In genomic region chr15:90864507-90864906, GRCh38 we compare ENCODE assay signal across 29 cellular contexts. TPM values are rescaled to one million over a fixed set of nuclear protein-coding genes. Genes with fewer than 3 reads are reported as not detected.
DNase-seq lines count a peak whose midpoint lies in the region; ATAC-seq, FAIRE-seq and TF ChIP-seq lines count a peak whose summit lies in the region.
"Had no signal": no experiment of that assay in that cellular context is flagged by ENCODE, and none has a peak within 500 bp of the region (broad histone marks: within the 10 kb centered on the region; RNA-seq: fewer than 3 reads in every experiment).

No MANE protein-coding gene starts in this region.

- in situ Hi-C loops in HepG2 (cut with HindIII; ENCODE audit: extremely low pct_ligation_motif_present, low pct_unique_long_range_greater_than_20kb) (no loop called here), GM13976 (cut with MboI; ENCODE audit: low sequenced_read_pairs, unreplicated experiment) (no loop called here), G401 (cut with HindIII; ENCODE audit: low sequenced_read_pairs) (no loop called here)

- TF ChIP-seq CTCF in HepG2 (CRISPR knock-in tag; IDR thresholded peaks at IDR 0.05) (no peak), GM13976 (IDR thresholded peaks at IDR 0.05; ENCODE audit: borderline replicate concordance, control extremely low read depth, extremely low read depth, insufficient read depth, missing control alignments) (no peak)

- H3K4me1 ChIP-seq in SJCRH30 = peaks cover 16% of the 10 kb centered on the region
- H3K4me1 ChIP-seq in HepG2 (ENCODE audit: insufficient read depth, low read length) = peaks cover 81% of the 10 kb centered on the region

- H4K20me1 ChIP-seq in HepG2 (ENCODE audit: insufficient read depth, low read length) = 0 out of 2 replicates have a peak, but pooled peaks cover 2% of the 10 kb centered on the region
- H4K20me1 ChIP-seq: BLaER1 treated with 17β-estradiol and CSF1 and Interleukin-3, amounts not matched to agents 10 nM and 100 nM had no signal

- CTCF ChIA-PET in HepG2 (lab: Yijun Ruan, JAX; ENCODE audit: low intra/inter-chr PET ratio, low total read pairs) = no interaction called here

- TF ChIP-seq POLR2A in HepG2 (IDR thresholded peaks at IDR 0.05; ENCODE audit: insufficient read depth in 1 of 2, low read depth in 2 of 2, low read length in 2 of 2) = no peak

- H3K27me3 ChIP-seq in SJCRH30 (no peaks in the 10 kb centered on the region), HepG2 (ENCODE audit: control insufficient read depth in 1 of 2, insufficient read depth in 2 of 2, low read length in 2 of 2) (peaks cover 0 to 48% of the 10 kb centered on the region in 2 experiments; a peak in 4 of 5 replicates)
- H3K27me3 ChIP-seq: adrenal gland; BLaER1 treated with 17β-estradiol and CSF1 and Interleukin-3, amounts not matched to agents 10 nM and 100 nM; pancreas; upper lobe of right lung had no signal

- TF ChIP-seq EP300 in HepG2 (IDR thresholded peaks at IDR 0.05; ENCODE audit: low read depth in 2 of 2, low read length in 2 of 2) = no peak
- TF ChIP-seq EP300 in HepG2 (CRISPR knock-in tag; IDR thresholded peaks at IDR 0.05; ENCODE audit: borderline replicate concordance) = no peak

- POLR2A ChIA-PET in HepG2 (lab: Yijun Ruan, JAX) = interaction anchor here (1.7 to 3.3 kb wide), 2 partner anchors 9 to 21 kb away, joined by 6 to 17 read pairs; no protein-coding TSS in a partner anchor

- no peak for FAIRE-seq in HepG2 (lab: Jason Lieb, UNC)
- FAIRE-seq: A204.1, D721Med, endothelial cell of umbilical vein, GM12878, kidney, pancreas, TTC549 had no signal

- no peak overlapping the region for H3K4me2 ChIP-seq in HepG2 (ENCODE audit: low read depth, low read length)

- H3K36me3 ChIP-seq in SJCRH30 = no peaks in the 10 kb centered on the region
- no peaks in the 10 kb centered on the region for H3K36me3 ChIP-seq in HepG2 (replicated peaks in 1 of 2; ENCODE audit: control insufficient read depth in 1 of 2, insufficient read depth in 2 of 2, low read length in 2 of 2)
- H3K36me3 ChIP-seq: adrenal gland; BLaER1 treated with 17β-estradiol and CSF1 and Interleukin-3, amounts not matched to agents 10 nM and 100 nM; pancreas; upper lobe of right lung had no signal

- 66% methylated on average over 7 of the region's 10 CpGs for WGBS in HepG2 (ENCODE audit: low lambda C conversion rate)

- TF ChIP-seq RAD21 in HepG2 (CRISPR knock-in tag; IDR thresholded peaks at IDR 0.05) = no peak

- H3K4me3 ChIP-seq in SJCRH30 (no peak overlapping the region), HepG2 (replicated peaks in 1 of 3; ENCODE audit: insufficient read depth in 1 of 3, low read depth in 2 of 3, low read length in 3 of 3) (no peak overlapping the region)
- H3K4me3 ChIP-seq: adrenal gland; BLaER1 treated with 17β-estradiol and CSF1 and Interleukin-3, amounts not matched to agents 10 nM and 100 nM; GM12878; pancreas; upper lobe of right lung had no signal

- BruUV-seq in HepG2 (replicated peaks; lab: Mats Ljungman, UMichigan) = no TSS peak

- no peak overlapping the region for H3K27ac ChIP-seq in SJCRH30
- no peak overlapping the region for H3K27ac ChIP-seq in HepG2 (ENCODE audit: extremely low read length, insufficient read depth, low read length)
- H3K27ac ChIP-seq: adrenal gland had no signal

- H3K9me3 ChIP-seq in SJCRH30 (replicated peaks) = no peaks in the 10 kb centered on the region
- H3K9me3 ChIP-seq in HepG2 (ENCODE audit: low read length) = no peaks in the 10 kb centered on the region
- H3K9me3 ChIP-seq: adrenal gland; BLaER1 treated with 17β-estradiol and CSF1 and Interleukin-3, amounts not matched to agents 10 nM and 100 nM; pancreas; upper lobe of right lung had no signal

- no peaks in the 10 kb centered on the region for H3K79me2 ChIP-seq in HepG2 (ENCODE audit: insufficient read depth, low read length)

- ATAC-seq in HepG2 = no peak
- ATAC-seq: GM12878; naive thymus-derived CD8-positive, alpha-beta T cell; pancreas; sciatic nerve; upper lobe of right lung had no signal

- intact Hi-C loops in HepG2 (cut with micrococcal nuclease; ENCODE audit: unreplicated experiment) = no loop called here

- H3K9ac ChIP-seq in HepG2 (ENCODE audit: insufficient read depth, low read depth, low read length) = no peak overlapping the region

- DNase-seq in NCI-H82 (lab: John Stamatoyannopoulos, UW) (peak; percentile 48), NCI-H82 treated with DMSO at 0.1 percent for 48 hours (lab: John Stamatoyannopoulos, UW; ENCODE audit: unreplicated experiment) (no peak), DMS53 treated with DMSO at 0.1 percent for 48 hours (lab: John Stamatoyannopoulos, UW; ENCODE audit: unreplicated experiment) (peak; percentile 27), SJCRH30 (peak; percentile 63 to 70), HepG2 (ENCODE audit: low spot score) (no peak), GM13976 (ENCODE audit: low spot score) (no peak), G401 (ENCODE audit: low spot score) (no peak)
- no peak for DNase-seq in stimulated activated CD4-positive, alpha-beta T cell treated with anti-CD3 and anti-CD28 coated beads, Interleukin-4, amount 100 ng/mL, for 1 hour
- DNase-seq: activated CD4-positive, alpha-beta T cell treated with anti-CD3 and anti-CD28 coated beads, Interleukin-2, amount 50 U/mL, for 4 hours; adrenal gland; GF-D8; HCEC 1CT; kidney; mammary epithelial cell; naive thymus-derived CD8-positive, alpha-beta T cell; NCI-H1694 treated with DMSO at 0.1 percent for 48 hours; NCI-H2227 treated with DMSO at 0.1 percent for 48 hours; NK-92 treated with Interleukin-12 subunit alpha and Interleukin-12 subunit beta, amount 100 ng/mL, for 24 hours; pancreas; RPMI8226; stimulated activated naive CD4-positive, alpha-beta T cell; upper lobe of right lung had no signal

- no peak overlapping the region for H2AFZ ChIP-seq in HepG2 (ENCODE audit: low read length)

RNA-seq across cellular contexts. Expression of gene FURIN, which starts 3.9 kb away (rescaled TPM):
- 12.0 and 12.6 TPM in 2 replicates for total RNA-seq in SJCRH30 (2014; rRNA removed; shearing (Covaris generic))
- 13.9 and 17.4 TPM in 2 replicates for total RNA-seq in HepG2 (2016; rRNA removed; fragmentation: Illumina TruSeq; extraction: Trizol)
- 4.7 and 4.8 TPM in 2 replicates for total RNA-seq in HepG2 (2016; cell fraction: cytosol; rRNA removed; fragmentation: Illumina TruSeq; extraction: Trizol; ENCODE audit: low read depth)
- 10.1 and 18.5 TPM in 2 replicates for total RNA-seq in HepG2 (2016; cell fraction: insoluble cytoplasmic fraction; rRNA removed; fragmentation: Illumina TruSeq; extraction: Trizol)
- total RNA-seq in HepG2 (2016; cell fraction: membrane; rRNA removed; fragmentation: Illumina TruSeq; extraction: Trizol) = 20.5 and 21.4 TPM in 2 replicates
- total RNA-seq in HepG2 (2016; cell fraction: nucleus; rRNA removed; fragmentation: Illumina TruSeq; extraction: Trizol) = 17.5 and 19.5 TPM in 2 replicates
- 15.2 and 17.3 TPM in 2 replicates for polyA plus RNA-seq in HepG2 (2011; rRNA removed)
- polyA plus RNA-seq in HepG2 (2011; cell fraction: cytosol; rRNA removed) = 12.0 and 18.4 TPM in 2 replicates
- polyA plus RNA-seq in HepG2 (2011; cell fraction: nucleus; rRNA removed) = 17.2 and 23.0 TPM in 2 replicates
- polyA plus RNA-seq in HepG2 (2012) = 4.4 and 15.3 TPM in 2 replicates
- polyA plus RNA-seq in HepG2 (2016; cell fraction: cytosol; fragmentation: Illumina TruSeq; extraction: Trizol; ENCODE audit: low read depth) = 6.3 and 6.4 TPM in 2 replicates
- 14.6 and 21.4 TPM in 2 replicates for polyA plus RNA-seq in HepG2 (2016; cell fraction: insoluble cytoplasmic fraction; fragmentation: Illumina TruSeq; extraction: Trizol; ENCODE audit: low read depth)
- polyA plus RNA-seq in HepG2 (2016; cell fraction: membrane; fragmentation: Illumina TruSeq; extraction: Trizol; ENCODE audit: low read depth) = 19.0 and 20.4 TPM in 2 replicates
- polyA plus RNA-seq in HepG2 (2016; cell fraction: nucleus; fragmentation: Illumina TruSeq; extraction: Trizol; ENCODE audit: insufficient read depth, low read depth) = 32.9 and 35.2 TPM in 2 replicates
- 33.9 and 45.0 TPM in 2 replicates for polyA minus RNA-seq in HepG2 (2011; rRNA and poly(A)+ RNA removed; ENCODE audit: low replicate concordance)
- polyA minus RNA-seq in HepG2 (2011; cell fraction: cytosol; rRNA and poly(A)+ RNA removed) = 15.8 and 17.1 TPM in 2 replicates
- polyA minus RNA-seq in HepG2 (2011; cell fraction: nucleus; rRNA and poly(A)+ RNA removed) = 6.1 and 8.6 TPM in 2 replicates
- 21.8 and 28.9 TPM in 2 replicates for total RNA-seq in G401 (2014; rRNA removed; shearing (Covaris generic))

RNA-seq across cellular contexts. Expression of gene FES, which starts 19.8 kb away (rescaled TPM):
- total RNA-seq in SJCRH30 (2014; rRNA removed; shearing (Covaris generic)) = 0.25 and 1.1 TPM in 2 replicates
- 8.5 and 9.5 TPM in 2 replicates for total RNA-seq in HepG2 (2016; rRNA removed; fragmentation: Illumina TruSeq; extraction: Trizol)
- 3.0 and 3.5 TPM in 2 replicates for total RNA-seq in HepG2 (2016; cell fraction: cytosol; rRNA removed; fragmentation: Illumina TruSeq; extraction: Trizol; ENCODE audit: low read depth)
- 9.6 TPM in 2 replicates for total RNA-seq in HepG2 (2016; cell fraction: insoluble cytoplasmic fraction; rRNA removed; fragmentation: Illumina TruSeq; extraction: Trizol)
- total RNA-seq in HepG2 (2016; cell fraction: membrane; rRNA removed; fragmentation: Illumina TruSeq; extraction: Trizol) = 3.8 and 4.7 TPM in 2 replicates
- 5.2 and 5.4 TPM in 2 replicates for total RNA-seq in HepG2 (2016; cell fraction: nucleus; rRNA removed; fragmentation: Illumina TruSeq; extraction: Trizol)
- polyA plus RNA-seq in HepG2 (2011; rRNA removed) = 4.0 and 4.3 TPM in 2 replicates
- polyA plus RNA-seq in HepG2 (2011; cell fraction: cytosol; rRNA removed) = 2.8 and 5.7 TPM in 2 replicates
- polyA plus RNA-seq in HepG2 (2011; cell fraction: nucleus; rRNA removed) = 13.7 and 22.6 TPM in 2 replicates
- 1.3 and 1.7 TPM in 2 replicates for polyA plus RNA-seq in HepG2 (2012)
- polyA plus RNA-seq in HepG2 (2016; cell fraction: cytosol; fragmentation: Illumina TruSeq; extraction: Trizol; ENCODE audit: low read depth) = 3.0 TPM in 2 replicates
- 6.1 and 6.9 TPM in 2 replicates for polyA plus RNA-seq in HepG2 (2016; cell fraction: insoluble cytoplasmic fraction; fragmentation: Illumina TruSeq; extraction: Trizol; ENCODE audit: low read depth)
- polyA plus RNA-seq in HepG2 (2016; cell fraction: membrane; fragmentation: Illumina TruSeq; extraction: Trizol; ENCODE audit: low read depth) = 2.4 TPM in 2 replicates
- polyA plus RNA-seq in HepG2 (2016; cell fraction: nucleus; fragmentation: Illumina TruSeq; extraction: Trizol; ENCODE audit: insufficient read depth, low read depth) = 8.5 and 10.3 TPM in 2 replicates
- 0.37 and 5.3 TPM in 2 replicates for polyA minus RNA-seq in HepG2 (2011; rRNA and poly(A)+ RNA removed; ENCODE audit: low replicate concordance)
- 1.7 and 1.8 TPM in 2 replicates for polyA minus RNA-seq in HepG2 (2011; cell fraction: cytosol; rRNA and poly(A)+ RNA removed)
- 5.1 and 6.2 TPM in 2 replicates for polyA minus RNA-seq in HepG2 (2011; cell fraction: nucleus; rRNA and poly(A)+ RNA removed)
- 0.43 and 0.64 TPM in 2 replicates for total RNA-seq in G401 (2014; rRNA removed; shearing (Covaris generic))
- polyA plus RNA-seq: mammary epithelial cell had no signal

RNA-seq across cellular contexts. Expression of gene MAN2A2, which starts 38.6 kb away (rescaled TPM):
- 11.0 and 12.6 TPM in 2 replicates for total RNA-seq in SJCRH30 (2014; rRNA removed; shearing (Covaris generic))
- 6.7 and 17.5 TPM in 2 replicates for total RNA-seq in HepG2 (2016; rRNA removed; fragmentation: Illumina TruSeq; extraction: Trizol)
- total RNA-seq in HepG2 (2016; cell fraction: cytosol; rRNA removed; fragmentation: Illumina TruSeq; extraction: Trizol; ENCODE audit: low read depth) = 8.9 and 9.3 TPM in 2 replicates
- 5.6 and 21.4 TPM in 2 replicates for total RNA-seq in HepG2 (2016; cell fraction: insoluble cytoplasmic fraction; rRNA removed; fragmentation: Illumina TruSeq; extraction: Trizol)
- total RNA-seq in HepG2 (2016; cell fraction: membrane; rRNA removed; fragmentation: Illumina TruSeq; extraction: Trizol) = 9.6 and 10.0 TPM in 2 replicates
- total RNA-seq in HepG2 (2016; cell fraction: nucleus; rRNA removed; fragmentation: Illumina TruSeq; extraction: Trizol) = 31.3 and 36.5 TPM in 2 replicates
- polyA plus RNA-seq in HepG2 (2011; rRNA removed) = 43.8 and 51.5 TPM in 2 replicates
- 18.4 and 29.4 TPM in 2 replicates for polyA plus RNA-seq in HepG2 (2011; cell fraction: cytosol; rRNA removed)
- 296 and 398 TPM in 2 replicates for polyA plus RNA-seq in HepG2 (2011; cell fraction: nucleus; rRNA removed)
- 13.2 and 18.7 TPM in 2 replicates for polyA plus RNA-seq in HepG2 (2012)
- 1.5 and 2.3 TPM in 2 replicates for polyA plus RNA-seq in HepG2 (2016; cell fraction: cytosol; fragmentation: Illumina TruSeq; extraction: Trizol; ENCODE audit: low read depth)
- 7.9 and 9.3 TPM in 2 replicates for polyA plus RNA-seq in HepG2 (2016; cell fraction: insoluble cytoplasmic fraction; fragmentation: Illumina TruSeq; extraction: Trizol; ENCODE audit: low read depth)
- 5.8 and 8.8 TPM in 2 replicates for polyA plus RNA-seq in HepG2 (2016; cell fraction: membrane; fragmentation: Illumina TruSeq; extraction: Trizol; ENCODE audit: low read depth)
- polyA plus RNA-seq in HepG2 (2016; cell fraction: nucleus; fragmentation: Illumina TruSeq; extraction: Trizol; ENCODE audit: insufficient read depth, low read depth) = 117 and 126 TPM in 2 replicates
- polyA minus RNA-seq in HepG2 (2011; rRNA and poly(A)+ RNA removed; ENCODE audit: low replicate concordance) = 46.3 and 58.9 TPM in 2 replicates
- 16.2 and 16.4 TPM in 2 replicates for polyA minus RNA-seq in HepG2 (2011; cell fraction: cytosol; rRNA and poly(A)+ RNA removed)
- polyA minus RNA-seq in HepG2 (2011; cell fraction: nucleus; rRNA and poly(A)+ RNA removed) = 38.2 and 38.5 TPM in 2 replicates
- total RNA-seq in G401 (2014; rRNA removed; shearing (Covaris generic)) = 23.8 and 33.4 TPM in 2 replicates

Comparison
In these comparisons a context has a peak if more than half of its experiments do, and no peak if none do; other contexts are left out.
1. DNase-seq: peak in NCI-H82 (single experiment), DMS53 treated with DMSO at 0.1 percent for 48 hours (single experiment) and SJCRH30 (2 of 2); none in NCI-H82 treated with DMSO at 0.1 percent for 48 hours (single experiment), HepG2 (single experiment), GM13976 (single experiment), stimulated activated CD4-positive, alpha-beta T cell treated with anti-CD3 and anti-CD28 coated beads, Interleukin-4, amount 100 ng/mL, for 1 hour (single experiment) and G401 (single experiment).